9 cellular contexts compared by ENCODE assay signal in the genomic region with DNA sequence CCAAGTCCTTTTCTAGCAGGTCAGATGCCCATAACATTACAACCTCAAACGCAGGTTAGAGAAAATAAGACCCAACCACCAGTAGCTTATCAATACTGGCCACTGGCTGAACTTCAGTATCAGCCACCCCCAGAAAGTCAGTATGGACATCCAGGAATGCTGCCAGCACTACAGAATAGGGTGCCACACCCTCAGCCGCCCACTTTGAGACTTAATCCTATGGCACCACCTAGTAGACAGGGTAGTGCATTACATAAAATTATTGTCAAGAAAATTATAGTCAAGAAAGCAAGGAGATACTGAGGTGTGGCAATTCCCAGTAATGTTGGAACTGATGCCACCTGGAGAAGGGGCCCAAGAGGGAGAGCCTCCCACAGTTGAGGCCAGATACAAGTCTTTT. TPM values are rescaled to one million over a fixed set of nuclear protein-coding genes. Genes with fewer than 3 reads are reported as not detected.
DNase-seq lines count a peak whose midpoint lies in the region; ATAC-seq and TF ChIP-seq lines count a peak whose summit lies in the region.
"Had no signal": no experiment of that assay in that cellular context is flagged by ENCODE, and none has a peak within 500 bp of the region (broad histone marks: within the 10 kb centered on the region; RNA-seq: fewer than 3 reads in every experiment).

No MANE protein-coding gene starts in this region.

- no peaks in the 10 kb centered on the region for H3K4me1 ChIP-seq in SJSA1 (replicated peaks)

- CTCF ChIA-PET in GM10248 (lab: Yijun Ruan, JAX): interaction anchor here (1.0 kb wide), 1 partner anchor 12 kb away, joined by 3 read pairs; no protein-coding TSS in a partner anchor

- DNase-seq in GM10248 (ENCODE audit: extremely low spot score) (no peak), HS-27A (ENCODE audit: low read depth) (peak; percentile 7), SJSA1 (ENCODE audit: low read depth in 1 of 2, low spot score in 2 of 2) (peak; percentile 52 to 54), kidney epithelial cell (ENCODE audit: low read depth) (no peak), NCI-H1694 treated with DMSO at 0.1 percent for 48 hours (lab: John Stamatoyannopoulos, UW) (no peak)
- DNase-seq: naive thymus-derived CD4-positive, alpha-beta T cell had no signal

- no peak for ATAC-seq in HG03045 (IDR thresholded peaks at IDR 0.05; ENCODE audit: unreplicated experiment)
- no peak for ATAC-seq in GM18502 (IDR thresholded peaks at IDR 0.05; ENCODE audit: poor library complexity, unreplicated experiment)
- ATAC-seq in HG03520 (IDR thresholded peaks at IDR 0.05; ENCODE audit: unreplicated experiment): no peak
- ATAC-seq: naive thymus-derived CD4-positive, alpha-beta T cell had no signal

- no peak overlapping the region for H3K27ac ChIP-seq in SJSA1

- H3K4me3 ChIP-seq in SJSA1 (no peak overlapping the region), kidney epithelial cell (ENCODE audit: low read depth, low read length) (no peak overlapping the region)

- TF ChIP-seq CTCF in GM10248 (IDR thresholded peaks at IDR 0.05; ENCODE audit: control extremely low read depth, extremely low read depth, low read depth, missing control alignments) (peak; percentile 17), kidney epithelial cell (IDR thresholded peaks at IDR 0.05; ENCODE audit: insufficient read depth, low read length, poor library complexity, severe bottlenecking) (peak; percentile 16)

- POLR2A ChIA-PET in GM10248 (lab: Yijun Ruan, JAX): no interaction called here

- no peaks in the 10 kb centered on the region for H3K27me3 ChIP-seq in SJSA1 (replicated peaks)
- no peaks in the 10 kb centered on the region for H3K27me3 ChIP-seq in kidney epithelial cell (ENCODE audit: control insufficient read depth, insufficient read depth, low read length)

- H3K9me3 ChIP-seq in SJSA1 (replicated peaks): no peaks in the 10 kb centered on the region

- H3K36me3 ChIP-seq in SJSA1 (no peaks in the 10 kb centered on the region), kidney epithelial cell (ENCODE audit: control insufficient read depth, insufficient read depth, low read length) (no peaks in the 10 kb centered on the region)

RNA-seq across cellular contexts. Expression of a gene that starts 19.9 kb away (rescaled TPM):
- not detected in 2 replicates for total RNA-seq in SJSA1 (2014; rRNA removed; shearing (Covaris generic))
- 2.1 and 4.5 TPM in 2 replicates for total RNA-seq in kidney epithelial cell

RNA-seq across cellular contexts. Expression of a gene that starts 34.5 kb away (rescaled TPM):
- not detected in 2 replicates for total RNA-seq in SJSA1 (2014; rRNA removed; shearing (Covaris generic))
- total RNA-seq in kidney epithelial cell: not detected in 2 replicates
- total RNA-seq: naive thymus-derived CD4-positive, alpha-beta T cell had no signal

RNA-seq across cellular contexts. Expression of a gene that starts 56.3 kb away (rescaled TPM):
- not detected in 2 replicates for total RNA-seq in SJSA1 (2014; rRNA removed; shearing (Covaris generic))
- total RNA-seq in kidney epithelial cell: not detected in 2 replicates
- total RNA-seq: naive thymus-derived CD4-positive, alpha-beta T cell had no signal

Comparison
In these comparisons a context has a peak if more than half of its experiments do, and no peak if none do; other contexts are left out.
1. DNase-seq: peak in HS-27A (single experiment) and SJSA1 (2 of 2); none in GM10248 (single experiment), kidney epithelial cell (single experiment) and NCI-H1694 treated with DMSO at 0.1 percent for 48 hours (single experiment).